1 cellular context compared by ENCODE assay signal in genomic region chr16:56356276-56357241, GRCh38.
A peak's percentile ranks its signal among the peaks of the same experiment; 100 is the strongest.
TF ChIP-seq lines count a peak whose summit lies in the region.

No MANE protein-coding gene starts in this region.

TF ChIP-seq in K562, 482 proteins besides CTCF, POLR2A, EP300 and RAD21 (continued from another document and continues in another):
- TF ChIP-seq MGA (IDR thresholded peaks at IDR 0.05) = peak; percentile 25; the same call in 1 of the 2 replicates
- no peak for TF ChIP-seq ZNF830 (CRISPR knock-in tag; IDR thresholded peaks at IDR 0.05)
- TF ChIP-seq SRSF9 (IDR thresholded peaks at IDR 0.05; ENCODE audit: borderline replicate concordance, low read depth, low read length) = no peak
- peak; percentile 72 for TF ChIP-seq SMC3 (conservative IDR thresholded peaks at IDR 0.05; ENCODE audit: insufficient read depth, low read depth, low read length)
- TF ChIP-seq THAP7 (CRISPR knock-in tag; IDR thresholded peaks at IDR 0.05) = no peak
- no peak for TF ChIP-seq ZNF318 (IDR thresholded peaks at IDR 0.05; ENCODE audit: borderline replicate concordance in 1 of 2, low read depth in 1 of 2)
- TF ChIP-seq TBP (optimal IDR thresholded peaks at IDR 0.05; ENCODE audit: low read depth, low read length) = no peak
- TF ChIP-seq ELF2 (CRISPR knock-in tag; IDR thresholded peaks at IDR 0.05) = no peak
- no peak for TF ChIP-seq POLR3G (IDR thresholded peaks at IDR 0.05; ENCODE audit: extremely low read depth, insufficient read length, insufficient replicate concordance)
- no peak for TF ChIP-seq GMEB1 (CRISPR knock-in tag; IDR thresholded peaks at IDR 0.05)
- TF ChIP-seq EZH2 (IDR thresholded peaks at IDR 0.05; ENCODE audit: borderline replicate concordance, low read depth, low read length) = no peak
- TF ChIP-seq ZNF316 (IDR thresholded peaks at IDR 0.05) = no peak
- no peak for TF ChIP-seq KAT7 (CRISPR knock-in tag; IDR thresholded peaks at IDR 0.05; ENCODE audit: borderline replicate concordance)
- peak; percentile 29; the same call in 1 of the 2 replicates for TF ChIP-seq ZBTB40 (IDR thresholded peaks at IDR 0.05)
- TF ChIP-seq ZBTB40 (CRISPR knock-in tag; IDR thresholded peaks at IDR 0.05) = no peak
- no peak for TF ChIP-seq OTX1 (CRISPR knock-in tag; IDR thresholded peaks at IDR 0.05)
